Comparison of ENCODE assay signal across 25 cellular contexts in the genomic region with DNA sequence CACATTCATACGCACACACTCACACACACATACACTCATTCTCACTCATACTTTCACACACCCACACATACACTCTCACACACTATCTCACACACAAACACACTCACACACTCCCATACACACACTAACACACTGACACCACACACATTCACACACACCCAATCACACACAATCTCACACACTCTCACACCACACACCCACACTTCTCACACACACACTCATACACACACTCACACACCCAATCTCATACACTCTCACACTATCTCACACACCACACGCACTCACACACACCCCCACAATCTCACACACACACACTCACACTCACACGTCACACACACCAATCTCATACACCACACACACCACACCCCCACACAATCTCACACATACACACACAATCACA.
"Had no signal": no experiment of that assay in that cellular context is flagged by ENCODE, and none has a peak within 500 bp of the region (broad histone marks: within the 10 kb centered on the region; RNA-seq: fewer than 3 reads in every experiment).

No MANE protein-coding gene starts in this region.

- FAIRE-seq: frontal cortex had no signal

- H3K27ac Mint-ChIP-seq: activated CD4-positive, alpha-beta memory T cell treated with anti-CD3 and anti-CD28 coated beads for 36 hours; activated CD4-positive, alpha-beta T cell treated with anti-CD3 and anti-CD28 coated beads for 36 hours; activated CD4-positive, alpha-beta T cell treated with anti-CD3 and anti-CD28 coated beads, Interleukin-2, amount 10 ng/mL, durations not matched to agents 24 days and 14 days; activated naive CD4-positive, alpha-beta T cell treated with anti-CD3 and anti-CD28 coated beads, Interleukin-2, amount 10 ng/mL, durations not matched to agents 7 days and 5 days; activated naive CD4-positive, alpha-beta T cell treated with anti-CD3 and anti-CD28 coated beads, Interleukin-2, amount 50 U/mL, for 72 hours; activated naive CD8-positive, alpha-beta T cell treated with anti-CD3 and anti-CD28 coated beads, Interleukin-2, amount 10 ng/mL, durations not matched to agents 7 days and 5 days; activated T-cell treated with anti-CD3 and anti-CD28 coated beads, Interleukin-2, amount 50 U/mL, for 24 hours; activated T-cell treated with anti-CD3 and anti-CD28 coated beads, Interleukin-2, amount 50 U/mL, for 72 hours; brain; endodermal cell had no signal

- H3K4me1 ChIP-seq: ascending aorta, colonic mucosa had no signal

- H3K4me1 Mint-ChIP-seq: activated CD4-positive, alpha-beta T cell treated with anti-CD3 and anti-CD28 coated beads for 36 hours; activated CD4-positive, alpha-beta T cell treated with anti-CD3 and anti-CD28 coated beads, Interleukin-2, amount 10 ng/mL, durations not matched to agents 24 days and 14 days; activated naive CD4-positive, alpha-beta T cell treated with anti-CD3 and anti-CD28 coated beads, Interleukin-2, amount 10 ng/mL, durations not matched to agents 7 days and 5 days; activated naive CD8-positive, alpha-beta T cell treated with anti-CD3 and anti-CD28 coated beads, Interleukin-2, amount 10 ng/mL, durations not matched to agents 7 days and 5 days had no signal

- H3K9me3 ChIP-seq: ascending aorta, colonic mucosa had no signal

- H3K9me3 Mint-ChIP-seq: activated CD4-positive, alpha-beta memory T cell treated with anti-CD3 and anti-CD28 coated beads for 36 hours; activated CD4-positive, alpha-beta T cell treated with anti-CD3 and anti-CD28 coated beads, Interleukin-2, amount 10 ng/mL, durations not matched to agents 24 days and 14 days; activated naive CD4-positive, alpha-beta T cell treated with anti-CD3 and anti-CD28 coated beads, Interleukin-2, amount 10 ng/mL, durations not matched to agents 7 days and 5 days; activated naive CD4-positive, alpha-beta T cell treated with anti-CD3 and anti-CD28 coated beads, Interleukin-2, amount 50 U/mL, for 72 hours; activated naive CD8-positive, alpha-beta T cell treated with anti-CD3 and anti-CD28 coated beads, Interleukin-2, amount 10 ng/mL, durations not matched to agents 7 days and 5 days; activated T-cell treated with anti-CD3 and anti-CD28 coated beads, Interleukin-2, amount 50 U/mL, for 24 hours; activated T-cell treated with anti-CD3 and anti-CD28 coated beads, Interleukin-2, amount 50 U/mL, for 72 hours; brain; endodermal cell had no signal

- H3K36me3 ChIP-seq: ascending aorta, colonic mucosa had no signal

- H3K36me3 Mint-ChIP-seq: activated CD4-positive, alpha-beta memory T cell treated with anti-CD3 and anti-CD28 coated beads for 36 hours; activated naive CD4-positive, alpha-beta T cell treated with anti-CD3 and anti-CD28 coated beads, Interleukin-2, amount 10 ng/mL, durations not matched to agents 7 days and 5 days; activated naive CD4-positive, alpha-beta T cell treated with anti-CD3 and anti-CD28 coated beads, Interleukin-2, amount 50 U/mL, for 72 hours; activated naive CD8-positive, alpha-beta T cell treated with anti-CD3 and anti-CD28 coated beads, Interleukin-2, amount 10 ng/mL, durations not matched to agents 7 days and 5 days had no signal

- H3K27ac ChIP-seq: ascending aorta, colonic mucosa had no signal

- H3K27me3 ChIP-seq: ascending aorta, colonic mucosa had no signal

- H3K27me3 Mint-ChIP-seq: activated CD4-positive, alpha-beta memory T cell treated with anti-CD3 and anti-CD28 coated beads for 36 hours; activated CD4-positive, alpha-beta T cell treated with anti-CD3 and anti-CD28 coated beads for 36 hours; activated CD4-positive, alpha-beta T cell treated with anti-CD3 and anti-CD28 coated beads, Interleukin-2, amount 10 ng/mL, durations not matched to agents 24 days and 14 days; activated naive CD4-positive, alpha-beta T cell treated with anti-CD3 and anti-CD28 coated beads, Interleukin-2, amount 10 ng/mL, durations not matched to agents 7 days and 5 days; activated naive CD8-positive, alpha-beta T cell treated with anti-CD3 and anti-CD28 coated beads, Interleukin-2, amount 10 ng/mL, durations not matched to agents 7 days and 5 days; activated T-cell treated with anti-CD3 and anti-CD28 coated beads, Interleukin-2, amount 50 U/mL, for 24 hours had no signal

- ATAC-seq: activated CD4-positive, alpha-beta T cell treated with anti-CD3 and anti-CD28 coated beads for 36 hours; activated naive CD4-positive, alpha-beta T cell treated with anti-CD3 and anti-CD28 coated beads, Interleukin-2, amount 50 U/mL, for 72 hours; activated T-cell treated with anti-CD3 and anti-CD28 coated beads, Interleukin-2, amount 50 U/mL, for 72 hours; esophagus mucosa had no signal

- H3K4me3 Mint-ChIP-seq: activated CD4-positive, alpha-beta memory T cell treated with anti-CD3 and anti-CD28 coated beads for 36 hours; activated CD4-positive, alpha-beta T cell treated with anti-CD3 and anti-CD28 coated beads for 36 hours; activated CD4-positive, alpha-beta T cell treated with anti-CD3 and anti-CD28 coated beads, Interleukin-2, amount 10 ng/mL, durations not matched to agents 24 days and 14 days; activated naive CD4-positive, alpha-beta T cell treated with anti-CD3 and anti-CD28 coated beads, Interleukin-2, amount 10 ng/mL, durations not matched to agents 7 days and 5 days; activated naive CD8-positive, alpha-beta T cell treated with anti-CD3 and anti-CD28 coated beads, Interleukin-2, amount 10 ng/mL, durations not matched to agents 7 days and 5 days; activated T-cell treated with anti-CD3 and anti-CD28 coated beads, Interleukin-2, amount 50 U/mL, for 24 hours; activated T-cell treated with anti-CD3 and anti-CD28 coated beads, Interleukin-2, amount 50 U/mL, for 72 hours; brain; endodermal cell had no signal

- DNase-seq: activated CD4-positive, alpha-beta memory T cell treated with anti-CD3 and anti-CD28 coated beads for 36 hours; activated CD4-positive, alpha-beta T cell treated with anti-CD3 and anti-CD28 coated beads for 36 hours; activated CD4-positive, alpha-beta T cell treated with anti-CD3 and anti-CD28 coated beads, Interleukin-2, amount 10 ng/mL, durations not matched to agents 24 days and 14 days; activated CD4-positive, CD25-positive, alpha-beta regulatory T cell; activated CD4-positive, CD25-positive, alpha-beta regulatory T cell treated with anti-CD3 and anti-CD28 coated beads, Interleukin-2, amount 50 U/mL, for 72 hours; activated CD8-positive, alpha-beta memory T cell treated with anti-CD3 and anti-CD28 coated beads, Interleukin-2, amount 50 U/mL, for 48 hours; activated gamma-delta T cell; activated naive CD4-positive, alpha-beta T cell; activated naive CD4-positive, alpha-beta T cell treated with anti-CD3 and anti-CD28 coated beads, Interleukin-2, amount 10 ng/mL, durations not matched to agents 7 days and 5 days; activated naive CD8-positive, alpha-beta T cell treated with anti-CD3 and anti-CD28 coated beads, Interleukin-2, amount 10 ng/mL, durations not matched to agents 7 days and 5 days; activated T-cell treated with anti-CD3 and anti-CD28 coated beads for 4 hours; activated T-cell treated with anti-CD3 and anti-CD28 coated beads, Interleukin-2, amount 50 U/mL, for 24 hours; activated T-cell treated with anti-CD3 and anti-CD28 coated beads, Interleukin-2, amount 50 U/mL, for 72 hours; caudate nucleus; colonic mucosa; effector CD8-positive, alpha-beta T cell; endodermal cell; foreskin fibroblast; head of caudate nucleus; T-helper 2 cell had no signal

- H3K4me3 ChIP-seq: ascending aorta, colonic mucosa had no signal
